In the genomic region with DNA sequence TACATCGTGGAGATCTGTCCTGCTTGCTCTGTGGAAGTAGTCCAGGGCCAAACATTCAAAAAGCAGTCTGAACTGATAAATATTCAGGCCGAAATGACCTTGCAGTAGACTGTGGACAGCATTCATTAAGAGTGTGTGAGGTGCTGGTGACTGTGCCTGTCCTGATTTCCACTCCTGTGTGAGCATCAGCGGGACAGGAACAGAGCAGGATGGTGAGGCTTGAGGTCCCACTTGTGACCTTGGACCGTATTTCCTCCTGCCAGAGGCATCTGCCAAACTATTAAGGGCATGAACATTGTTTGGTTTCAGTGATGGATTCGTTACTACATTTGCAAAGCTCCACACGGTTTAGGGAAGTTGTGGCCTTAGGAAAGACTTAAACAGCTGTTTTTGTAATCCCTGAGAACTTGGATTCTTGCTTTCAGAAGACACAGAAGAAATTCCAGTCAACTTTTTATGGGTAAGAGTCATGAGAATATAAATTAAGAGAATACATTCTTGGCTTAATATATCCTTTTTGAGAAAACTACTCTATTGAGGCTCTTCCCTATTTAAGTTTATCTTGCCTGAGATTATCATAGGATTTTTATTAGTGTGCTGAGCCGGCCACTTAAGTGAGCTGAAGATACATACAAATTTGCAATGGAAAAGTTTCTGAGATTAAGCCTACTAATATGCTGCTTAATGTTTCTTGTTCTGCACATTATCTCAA, we compare ENCODE assay signal across 1 cellular context.
TF ChIP-seq lines count a peak whose summit lies in the region.

No MANE protein-coding gene starts in this region.

TF ChIP-seq in WTC11, 78 proteins besides CTCF, POLR2A, EP300 and RAD21 (continued from another document):
- TF ChIP-seq, protein P1, sequence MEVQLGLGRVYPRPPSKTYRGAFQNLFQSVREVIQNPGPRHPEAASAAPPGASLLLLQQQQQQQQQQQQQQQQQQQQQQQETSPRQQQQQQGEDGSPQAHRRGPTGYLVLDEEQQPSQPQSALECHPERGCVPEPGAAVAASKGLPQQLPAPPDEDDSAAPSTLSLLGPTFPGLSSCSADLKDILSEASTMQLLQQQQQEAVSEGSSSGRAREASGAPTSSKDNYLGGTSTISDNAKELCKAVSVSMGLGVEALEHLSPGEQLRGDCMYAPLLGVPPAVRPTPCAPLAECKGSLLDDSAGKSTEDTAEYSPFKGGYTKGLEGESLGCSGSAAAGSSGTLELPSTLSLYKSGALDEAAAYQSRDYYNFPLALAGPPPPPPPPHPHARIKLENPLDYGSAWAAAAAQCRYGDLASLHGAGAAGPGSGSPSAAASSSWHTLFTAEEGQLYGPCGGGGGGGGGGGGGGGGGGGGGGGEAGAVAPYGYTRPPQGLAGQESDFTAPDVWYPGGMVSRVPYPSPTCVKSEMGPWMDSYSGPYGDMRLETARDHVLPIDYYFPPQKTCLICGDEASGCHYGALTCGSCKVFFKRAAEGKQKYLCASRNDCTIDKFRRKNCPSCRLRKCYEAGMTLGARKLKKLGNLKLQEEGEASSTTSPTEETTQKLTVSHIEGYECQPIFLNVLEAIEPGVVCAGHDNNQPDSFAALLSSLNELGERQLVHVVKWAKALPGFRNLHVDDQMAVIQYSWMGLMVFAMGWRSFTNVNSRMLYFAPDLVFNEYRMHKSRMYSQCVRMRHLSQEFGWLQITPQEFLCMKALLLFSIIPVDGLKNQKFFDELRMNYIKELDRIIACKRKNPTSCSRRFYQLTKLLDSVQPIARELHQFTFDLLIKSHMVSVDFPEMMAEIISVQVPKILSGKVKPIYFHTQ (CRISPR knock-in tag; IDR thresholded peaks at IDR 0.05), result no peak
- TF ChIP-seq NFE2L1 (CRISPR knock-in tag; IDR thresholded peaks at IDR 0.05) (no peak), ZNF423 (CRISPR knock-in tag; IDR thresholded peaks at IDR 0.05) (no peak), CREM (CRISPR knock-in tag; IDR thresholded peaks at IDR 0.05) (no peak), NR2C2 (CRISPR knock-in tag; IDR thresholded peaks at IDR 0.05) (no peak), HMGA2 (CRISPR knock-in tag; IDR thresholded peaks at IDR 0.05) (no peak), SP1 (CRISPR knock-in tag; conservative IDR thresholded peaks at IDR 0.05) (no peak), ZNF671 (CRISPR knock-in tag; IDR thresholded peaks at IDR 0.05) (no peak), RELA (CRISPR knock-in tag; IDR thresholded peaks at IDR 0.05; ENCODE audit: borderline replicate concordance) (no peak)
- TF ChIP-seq, protein P2, sequence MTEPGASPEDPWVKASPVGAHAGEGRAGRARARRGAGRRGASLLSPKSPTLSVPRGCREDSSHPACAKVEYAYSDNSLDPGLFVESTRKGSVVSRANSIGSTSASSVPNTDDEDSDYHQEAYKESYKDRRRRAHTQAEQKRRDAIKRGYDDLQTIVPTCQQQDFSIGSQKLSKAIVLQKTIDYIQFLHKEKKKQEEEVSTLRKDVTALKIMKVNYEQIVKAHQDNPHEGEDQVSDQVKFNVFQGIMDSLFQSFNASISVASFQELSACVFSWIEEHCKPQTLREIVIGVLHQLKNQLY (CRISPR knock-in tag; IDR thresholded peaks at IDR 0.05), result no peak
- TF ChIP-seq, protein P3, sequence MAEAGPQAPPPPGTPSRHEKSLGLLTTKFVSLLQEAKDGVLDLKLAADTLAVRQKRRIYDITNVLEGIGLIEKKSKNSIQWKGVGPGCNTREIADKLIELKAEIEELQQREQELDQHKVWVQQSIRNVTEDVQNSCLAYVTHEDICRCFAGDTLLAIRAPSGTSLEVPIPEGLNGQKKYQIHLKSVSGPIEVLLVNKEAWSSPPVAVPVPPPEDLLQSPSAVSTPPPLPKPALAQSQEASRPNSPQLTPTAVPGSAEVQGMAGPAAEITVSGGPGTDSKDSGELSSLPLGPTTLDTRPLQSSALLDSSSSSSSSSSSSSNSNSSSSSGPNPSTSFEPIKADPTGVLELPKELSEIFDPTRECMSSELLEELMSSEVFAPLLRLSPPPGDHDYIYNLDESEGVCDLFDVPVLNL (CRISPR knock-in tag; IDR thresholded peaks at IDR 0.05; ENCODE audit: borderline replicate concordance, low read depth), result no peak
- TF ChIP-seq, protein P4, sequence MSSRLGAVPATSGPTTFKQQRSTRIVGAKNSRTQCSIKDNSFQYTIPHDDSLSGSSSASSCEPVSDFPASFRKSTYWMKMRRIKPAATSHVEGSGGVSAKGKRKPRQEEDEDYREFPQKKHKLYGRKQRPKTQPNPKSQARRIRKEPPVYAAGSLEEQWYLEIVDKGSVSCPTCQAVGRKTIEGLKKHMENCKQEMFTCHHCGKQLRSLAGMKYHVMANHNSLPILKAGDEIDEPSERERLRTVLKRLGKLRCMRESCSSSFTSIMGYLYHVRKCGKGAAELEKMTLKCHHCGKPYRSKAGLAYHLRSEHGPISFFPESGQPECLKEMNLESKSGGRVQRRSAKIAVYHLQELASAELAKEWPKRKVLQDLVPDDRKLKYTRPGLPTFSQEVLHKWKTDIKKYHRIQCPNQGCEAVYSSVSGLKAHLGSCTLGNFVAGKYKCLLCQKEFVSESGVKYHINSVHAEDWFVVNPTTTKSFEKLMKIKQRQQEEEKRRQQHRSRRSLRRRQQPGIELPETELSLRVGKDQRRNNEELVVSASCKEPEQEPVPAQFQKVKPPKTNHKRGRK (CRISPR knock-in tag; IDR thresholded peaks at IDR 0.05; ENCODE audit: borderline replicate concordance), result no peak
